ENCODE assay signal across 7 cellular contexts in the genomic region with DNA sequence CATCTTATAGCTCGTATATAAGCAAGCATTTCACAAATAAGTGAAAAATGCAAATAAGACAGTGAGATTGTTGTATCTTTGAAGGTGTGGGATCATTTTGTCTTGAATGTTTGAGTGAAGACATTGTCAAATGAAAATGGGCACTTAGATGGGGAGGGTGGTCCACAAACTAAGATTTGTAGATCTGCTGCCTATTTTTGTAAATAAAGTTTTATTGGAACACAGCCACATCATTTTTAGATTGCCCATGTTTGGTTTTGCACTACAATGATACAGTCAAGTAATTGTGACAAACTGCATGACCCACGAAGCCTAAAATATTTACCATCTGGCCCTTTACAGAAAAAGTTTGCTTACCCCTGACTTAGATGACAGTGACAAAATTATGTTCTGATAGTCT.
"Had no signal": no experiment of that assay in that cellular context is flagged by ENCODE, and none has a peak within 500 bp of the region (broad histone marks: within the 10 kb centered on the region; RNA-seq: fewer than 3 reads in every experiment).

No MANE protein-coding gene starts in this region.

- FAIRE-seq: G401.6, GM12891, GM12892, GM18507, GM19239 had no signal

- DNase-seq: GDM1, GF-D8 had no signal
